In genomic region chr20:10523438-10523837, GRCh38 we compare ENCODE assay signal across 12 cellular contexts.
DNase-seq lines count a peak whose midpoint lies in the region; ATAC-seq and TF ChIP-seq lines count a peak whose summit lies in the region.
"Had no signal": no experiment of that assay in that cellular context is flagged by ENCODE, and none has a peak within 500 bp of the region (broad histone marks: within the 10 kb centered on the region; RNA-seq: fewer than 3 reads in every experiment).

No MANE protein-coding gene starts in this region.

- H2AFZ ChIP-seq in neural progenitor cell (replicated peaks), result no peak overlapping the region

- no peak overlapping the region for H3K9ac ChIP-seq in neural progenitor cell

- intact Hi-C loops in dendritic cell treated with granulocyte-macrophage colony-stimulating factor and Interleukin-4, amounts not matched to agents 40 ng/mL and 50 ng/mL, for 4 days (cut with micrococcal nuclease), result no loop called here

- no peak overlapping the region for H3K27ac ChIP-seq in neural progenitor cell

- H4K20me1 ChIP-seq in neural progenitor cell (ENCODE audit: low read depth), result no peaks in the 10 kb centered on the region

- DNase-seq in DMS 273 (lab: John Stamatoyannopoulos, UW; ENCODE audit: unreplicated experiment) (peak; percentile 76), NCI-H146 (lab: John Stamatoyannopoulos, UW) (peak; percentile 81), neural progenitor cell (ENCODE audit: low spot score) (no peak), chondrocyte (ENCODE audit: low spot score) (no peak), RKO (ENCODE audit: low spot score) (no peak)
- no peak for DNase-seq in natural killer cell treated with Interleukin-12 subunit alpha and Interleukin-12 subunit beta and Interleukin-15 and Interleukin-18, amount 100 ng/mL, for 72 hours (ENCODE audit: low spot score)
- DNase-seq: activated T-cell treated with anti-CD3 and anti-CD28 coated beads, Interleukin-2, amount 50 U/mL, for 1 hour; MV-4-11; stomach had no signal

- peaks cover 27% of the 10 kb centered on the region for H3K36me3 Mint-ChIP-seq in dendritic cell treated with granulocyte-macrophage colony-stimulating factor and Interleukin-4, amounts not matched to agents 40 ng/mL and 50 ng/mL, for 4 days (ENCODE audit: low read depth)
- H3K36me3 Mint-ChIP-seq in neural progenitor cell (peaks cover 5% of the 10 kb centered on the region), chondrocyte (ENCODE audit: low read depth) (peaks cover 1% of the 10 kb centered on the region)
- no peaks in the 10 kb centered on the region for H3K36me3 Mint-ChIP-seq in natural killer cell treated with Interleukin-12 subunit alpha and Interleukin-12 subunit beta and Interleukin-15 and Interleukin-18, amount 100 ng/mL, for 72 hours

- TF ChIP-seq CTCF in neural progenitor cell (IDR thresholded peaks at IDR 0.05) (no peak), chondrocyte (IDR thresholded peaks at IDR 0.05) (no peak)

- peaks cover 2% of the 10 kb centered on the region for H3K79me2 ChIP-seq in neural progenitor cell (ENCODE audit: low read depth)

- H3K9me3 ChIP-seq in neural progenitor cell (ENCODE audit: low read depth), result no peaks in the 10 kb centered on the region
- H3K9me3 ChIP-seq: stomach had no signal

- H3K9me3 Mint-ChIP-seq in dendritic cell treated with granulocyte-macrophage colony-stimulating factor and Interleukin-4, amounts not matched to agents 40 ng/mL and 50 ng/mL, for 4 days, result no peaks in the 10 kb centered on the region
- no peaks in the 10 kb centered on the region for H3K9me3 Mint-ChIP-seq in neural progenitor cell
- peaks cover 2% of the 10 kb centered on the region for H3K9me3 Mint-ChIP-seq in chondrocyte (ENCODE audit: low read depth)
- H3K9me3 Mint-ChIP-seq in natural killer cell treated with Interleukin-12 subunit alpha and Interleukin-12 subunit beta and Interleukin-15 and Interleukin-18, amount 100 ng/mL, for 72 hours, result no peaks in the 10 kb centered on the region

- H3K4me1 Mint-ChIP-seq in dendritic cell treated with granulocyte-macrophage colony-stimulating factor and Interleukin-4, amounts not matched to agents 40 ng/mL and 50 ng/mL, for 4 days (ENCODE audit: low read depth), result peaks cover 18% of the 10 kb centered on the region
- H3K4me1 Mint-ChIP-seq in neural progenitor cell (peaks cover 52% of the 10 kb centered on the region), chondrocyte (ENCODE audit: low read depth) (peaks cover 47% of the 10 kb centered on the region)
- peaks cover 22 to 34% of the 10 kb centered on the region in 2 donors for H3K4me1 Mint-ChIP-seq in natural killer cell treated with Interleukin-12 subunit alpha and Interleukin-12 subunit beta and Interleukin-15 and Interleukin-18, amount 100 ng/mL, for 72 hours (ENCODE audit: low read depth in 2 of 2)

- no peak for ATAC-seq in HG02884 (IDR thresholded peaks at IDR 0.05; ENCODE audit: unreplicated experiment)
- ATAC-seq in natural killer cell treated with Interleukin-12 subunit alpha and Interleukin-12 subunit beta and Interleukin-15 and Interleukin-18, amount 100 ng/mL, for 72 hours, result no peak

- no peak overlapping the region for H3K4me3 ChIP-seq in neural progenitor cell
- H3K4me3 ChIP-seq: stomach had no signal

- no peaks in the 10 kb centered on the region for H3K36me3 ChIP-seq in neural progenitor cell
- H3K36me3 ChIP-seq: stomach had no signal

- peaks cover 13% of the 10 kb centered on the region for H3F3A ChIP-seq in neural progenitor cell (ENCODE audit: low read depth)

- H3K27ac Mint-ChIP-seq in dendritic cell treated with granulocyte-macrophage colony-stimulating factor and Interleukin-4, amounts not matched to agents 40 ng/mL and 50 ng/mL, for 4 days, result peak overlapping the region; percentile 25
- H3K27ac Mint-ChIP-seq in neural progenitor cell (peak overlapping the region; percentile 61), chondrocyte (ENCODE audit: unreplicated experiment) (no peak overlapping the region)
- H3K27ac Mint-ChIP-seq in natural killer cell treated with Interleukin-12 subunit alpha and Interleukin-12 subunit beta and Interleukin-15 and Interleukin-18, amount 100 ng/mL, for 72 hours, result no peak overlapping the region

- peak overlapping the region; percentile 36 for H3K4me2 ChIP-seq in neural progenitor cell

- peaks cover 40% of the 10 kb centered on the region for H3K4me1 ChIP-seq in neural progenitor cell

- no peak overlapping the region for H3K4me3 Mint-ChIP-seq in dendritic cell treated with granulocyte-macrophage colony-stimulating factor and Interleukin-4, amounts not matched to agents 40 ng/mL and 50 ng/mL, for 4 days
- H3K4me3 Mint-ChIP-seq in neural progenitor cell (peak overlapping the region; percentile 53), chondrocyte (ENCODE audit: unreplicated experiment) (no peak overlapping the region)
- H3K4me3 Mint-ChIP-seq in natural killer cell treated with Interleukin-12 subunit alpha and Interleukin-12 subunit beta and Interleukin-15 and Interleukin-18, amount 100 ng/mL, for 72 hours, result no peak overlapping the region
- H3K4me3 Mint-ChIP-seq: CD14-positive monocyte had no signal

- H3K27me3 ChIP-seq in neural progenitor cell, result no peaks in the 10 kb centered on the region
- H3K27me3 ChIP-seq: stomach had no signal

- no peaks in the 10 kb centered on the region for H3K27me3 Mint-ChIP-seq in dendritic cell treated with granulocyte-macrophage colony-stimulating factor and Interleukin-4, amounts not matched to agents 40 ng/mL and 50 ng/mL, for 4 days
- H3K27me3 Mint-ChIP-seq in neural progenitor cell (ENCODE audit: insufficient read depth, low read depth) (peaks cover 3% of the 10 kb centered on the region), chondrocyte (ENCODE audit: low read depth) (no peaks in the 10 kb centered on the region)
- no peaks in the 10 kb centered on the region for H3K27me3 Mint-ChIP-seq in natural killer cell treated with Interleukin-12 subunit alpha and Interleukin-12 subunit beta and Interleukin-15 and Interleukin-18, amount 100 ng/mL, for 72 hours

Comparison
In these comparisons a context has a peak if more than half of its experiments do, and no peak if none do; other contexts are left out.
1. DNase-seq: peak in DMS 273 (single experiment) and NCI-H146 (single experiment); none in neural progenitor cell (single experiment), chondrocyte (single experiment), RKO (single experiment) and natural killer cell treated with Interleukin-12 subunit alpha and Interleukin-12 subunit beta and Interleukin-15 and Interleukin-18, amount 100 ng/mL, for 72 hours (single experiment).
2. H3K27ac Mint-ChIP-seq: peak in dendritic cell treated with granulocyte-macrophage colony-stimulating factor and Interleukin-4, amounts not matched to agents 40 ng/mL and 50 ng/mL, for 4 days (single experiment) and neural progenitor cell (single experiment); none in chondrocyte (single experiment) and natural killer cell treated with Interleukin-12 subunit alpha and Interleukin-12 subunit beta and Interleukin-15 and Interleukin-18, amount 100 ng/mL, for 72 hours (0 of 2).